ENCODE assay signal across 8 cellular contexts in genomic region chr2:199019898-199020507, GRCh38.
A peak's percentile ranks its signal among the peaks of the same experiment; 100 is the strongest.
DNase-seq lines count a peak whose midpoint lies in the region; ATAC-seq lines count a peak whose summit lies in the region.

No MANE protein-coding gene starts in this region.

- no peak for ATAC-seq in HG03095 (IDR thresholded peaks at IDR 0.05; ENCODE audit: unreplicated experiment)
- no peak for ATAC-seq in stimulated activated naive CD8-positive, alpha-beta T cell treated with anti-CD3 and anti-CD28 coated beads, Interleukin-15, Interleukin-2, amounts not matched to agents 100 U/mL and 50 U/mL, for 24 hours

- H3K36me3 ChIP-seq in H7 (replicated peaks; ENCODE audit: control insufficient read depth, insufficient read depth, low read length), result no peaks in the 10 kb centered on the region

- no peaks in the 10 kb centered on the region for H3K27me3 ChIP-seq in H7 (ENCODE audit: control insufficient read depth, insufficient read depth, low read length)

- DNase-seq in Ammon's horn (ENCODE audit: low spot score), result peak; percentile 35
- DNase-seq in H7, result peak; percentile 22
- peak; percentile 75 for DNase-seq in NCI-H82 (lab: John Stamatoyannopoulos, UW)
- peak; percentile 62 for DNase-seq in fibroblast of gingiva (ENCODE audit: low read depth)
- peak; percentile 62 for DNase-seq in superior temporal gyrus (ENCODE audit: extremely low spot score)
- DNase-seq in activated CD4-positive, alpha-beta T cell treated with anti-CD3 and anti-CD28 coated beads, Interleukin-2, amount 50 U/mL, for 48 hours, result no peak
- no peak for DNase-seq in stimulated activated naive CD8-positive, alpha-beta T cell treated with anti-CD3 and anti-CD28 coated beads, Interleukin-15, Interleukin-2, amounts not matched to agents 100 U/mL and 50 U/mL, for 24 hours

- no peak overlapping the region for H3K4me3 ChIP-seq in H7 (ENCODE audit: insufficient read depth, low read depth, low read length)

Comparison
In these comparisons a context has a peak if more than half of its experiments do, and no peak if none do; other contexts are left out.
1. DNase-seq: peak in Ammon's horn (single experiment), H7 (single experiment), NCI-H82 (single experiment), fibroblast of gingiva (single experiment) and superior temporal gyrus (single experiment); none in activated CD4-positive, alpha-beta T cell treated with anti-CD3 and anti-CD28 coated beads, Interleukin-2, amount 50 U/mL, for 48 hours (0 of 2) and stimulated activated naive CD8-positive, alpha-beta T cell treated with anti-CD3 and anti-CD28 coated beads, Interleukin-15, Interleukin-2, amounts not matched to agents 100 U/mL and 50 U/mL, for 24 hours (single experiment).